24 cellular contexts compared by ENCODE assay signal in the genomic region with DNA sequence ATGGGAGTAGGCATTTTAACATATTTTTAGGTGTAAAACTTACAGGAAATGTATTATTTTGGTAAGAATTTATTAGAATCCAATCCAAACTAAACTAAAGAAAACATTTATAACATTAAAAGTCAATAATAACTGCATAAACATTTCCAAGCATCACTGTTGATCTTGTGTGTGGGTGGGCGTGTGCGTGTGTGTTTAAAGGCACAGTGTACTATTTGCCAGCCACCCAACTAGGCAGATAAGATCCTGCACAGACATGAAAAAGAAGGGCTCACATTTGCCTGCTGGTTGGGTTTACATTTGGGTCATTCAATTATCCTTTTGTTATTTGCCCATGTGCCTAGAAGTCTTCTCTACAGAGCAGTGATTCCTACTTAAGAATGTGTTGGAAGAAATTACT. TPM values are rescaled to one million over a fixed set of nuclear protein-coding genes. Genes with fewer than 3 reads are reported as not detected.
"Had no signal": no experiment of that assay in that cellular context is flagged by ENCODE, and none has a peak within 500 bp of the region (broad histone marks: within the 10 kb centered on the region; RNA-seq: fewer than 3 reads in every experiment).

No MANE protein-coding gene starts in this region.

- H3K9me3 ChIP-seq: breast epithelium, colonic mucosa, lower lobe of right lung, prostate gland, transverse colon had no signal

- H3K4me1 ChIP-seq: breast epithelium, colonic mucosa, lower lobe of right lung, prostate gland had no signal

- FAIRE-seq: astrocyte, kidney, urothelium cell line had no signal

- DNase-seq: activated B cell treated with CpG ODN at 0.5 μM for 24 hours; activated CD4-positive, alpha-beta T cell treated with anti-CD3 and anti-CD28 coated beads for 4 hours; activated CD4-positive, alpha-beta T cell treated with anti-CD3 and anti-CD28 coated beads, Interleukin-2, amount 50 U/mL, for 48 hours; activated CD8-positive, alpha-beta memory T cell treated with anti-CD3 and anti-CD28 coated beads, Interleukin-2, amount 50 U/mL, for 48 hours; activated naive CD4-positive, alpha-beta T cell; activated T-cell treated with anti-CD3 and anti-CD28 coated beads, Interleukin-2, amount 50 U/mL, for 4 hours; colonic mucosa; kidney; lower lobe of right lung; naive B cell; stimulated activated CD4-positive, alpha-beta T cell treated with anti-CD3 and anti-CD28 coated beads, Interleukin-2, amount 100 ng/mL, for 48 hours; stimulated activated CD8-positive, alpha-beta memory T cell treated with anti-CD3 and anti-CD28 coated beads, Interleukin-4, amount 100 ng/mL, for 48 hours; stimulated activated naive B cell treated with anti-CD40 and anti-IgM and Interleukin-4, amounts not matched to agents 10 μg/mL and 1 μg/mL and 100 μg/mL, for 72 hours; transverse colon had no signal

- H3K36me3 ChIP-seq: breast epithelium, colonic mucosa, lower lobe of right lung, prostate gland, transverse colon had no signal

- H3K27ac ChIP-seq: breast epithelium, colonic mucosa, epithelial cell of prostate, lower lobe of right lung, prostate gland, transverse colon had no signal

- H3K27me3 ChIP-seq: breast epithelium, colonic mucosa, transverse colon had no signal

- H3K4me3 ChIP-seq: breast epithelium, colonic mucosa, lower lobe of right lung, prostate gland, transverse colon had no signal

- ATAC-seq: activated T-cell treated with anti-CD3 and anti-CD28 coated beads, Interleukin-2, amount 50 U/mL, for 4 hours; lower lobe of right lung; stimulated activated naive B cell treated with anti-CD40 and anti-IgM and Interleukin-4, amounts not matched to agents 10 μg/mL and 1 μg/mL and 100 μg/mL, for 72 hours had no signal

RNA-seq across cellular contexts. Expression of a gene that starts 31.0 kb away (rescaled TPM):
- total RNA-seq: activated T-helper 2 cell treated with anti-CD3 and anti-CD28 coated beads, Interferon-gamma antibody, Interleukin-2, Interleukin-4, amounts not matched to agents 10 μg/mL and 5 μg/mL and 100 μg/mL, durations not matched to agents 14 hours and 24 hours and 36 hours; kidney; lower lobe of right lung; mesenteric fat pad; neural crest cell; omental fat pad; T-helper 2 cell treated with Interferon-gamma antibody and Interleukin-4, amounts not matched to agents 100 ng/mL and 5 ng/mL, for 36 hours had no signal
